In genomic region chr1:168550971-168551370, GRCh38 we compare ENCODE assay signal across 20 cellular contexts. TPM values are rescaled to one million over a fixed set of nuclear protein-coding genes. Genes with fewer than 3 reads are reported as not detected.
DNase-seq lines count a peak whose midpoint lies in the region; ATAC-seq, FAIRE-seq and TF ChIP-seq lines count a peak whose summit lies in the region.
"Had no signal": no experiment of that assay in that cellular context is flagged by ENCODE, and none has a peak within 500 bp of the region (broad histone marks: within the 10 kb centered on the region; RNA-seq: fewer than 3 reads in every experiment).

No MANE protein-coding gene starts in this region.

- H3K4me1 ChIP-seq in A549 (peaks cover 29% of the 10 kb centered on the region), HepG2 (ENCODE audit: insufficient read depth, low read length) (peaks cover 55% of the 10 kb centered on the region)

- TF ChIP-seq RAD21 in A549 (conservative IDR thresholded peaks at IDR 0.05 in 1 of 2, IDR thresholded peaks at IDR 0.05 in 1 of 2) (no peak), HepG2 (CRISPR knock-in tag; IDR thresholded peaks at IDR 0.05) (no peak)

- H3K4me2 ChIP-seq in A549 (peak overlapping the region; percentile 49), HepG2 (ENCODE audit: low read depth, low read length) (no peak overlapping the region)
- H3K4me2 ChIP-seq: BLaER1 treated with 17β-estradiol and CSF1 and Interleukin-3, amounts not matched to agents 10 nM and 100 nM had no signal

- ATAC-seq in A549 = peak in 1 of 2 experiments; percentile 32; a peak in 1 of 6 replicates
- no peak for ATAC-seq in HepG2
- ATAC-seq: CD8-positive, alpha-beta T cell; HCT116; PC-3 had no signal

- H3K27me3 ChIP-seq in HepG2 (ENCODE audit: control insufficient read depth in 1 of 2, insufficient read depth in 2 of 2, low read length in 2 of 2) = no peaks in the 10 kb centered on the region
- H3K27me3 ChIP-seq: BLaER1 treated with 17β-estradiol and CSF1 and Interleukin-3, amounts not matched to agents 10 nM and 100 nM had no signal

- FAIRE-seq in A549 (lab: Jason Lieb, UNC) = no peak
- FAIRE-seq in HepG2 (lab: Jason Lieb, UNC) = no peak
- FAIRE-seq: G401.6 had no signal

- H3K36me3 ChIP-seq in HepG2 (replicated peaks in 1 of 2; ENCODE audit: control insufficient read depth in 1 of 2, insufficient read depth in 2 of 2, low read length in 2 of 2) = no peaks in the 10 kb centered on the region
- H3K36me3 ChIP-seq: BLaER1 treated with 17β-estradiol and CSF1 and Interleukin-3, amounts not matched to agents 10 nM and 100 nM had no signal

- DNase-seq in A549 (ENCODE audit: low read depth in 1 of 2, low spot score in 1 of 2) = peak in 1 of 2 experiments; percentile 21
- DNase-seq in EL = peak; percentile 28
- DNase-seq in amniotic epithelial cell (ENCODE audit: low read depth) = peak; percentile 97
- no peak for DNase-seq in HepG2 (ENCODE audit: low spot score)
- DNase-seq in T-helper 1 cell = no peak
- no peak for DNase-seq in DMS153 treated with DMSO at 0.1 percent for 48 hours (lab: John Stamatoyannopoulos, UW; ENCODE audit: unreplicated experiment)
- no peak for DNase-seq in NCI-H748 treated with DMSO at 0.1 percent for 48 hours (lab: John Stamatoyannopoulos, UW)
- DNase-seq: CD8-positive, alpha-beta T cell; DMS79 treated with DMSO at 0.1 percent for 48 hours; NCI-H1105 treated with DMSO at 0.1 percent for 48 hours; NCI-H1694 treated with DMSO at 0.1 percent for 48 hours; NCI-H2107; NCI-H2227 treated with DMSO at 0.1 percent for 48 hours; NCI-H524 had no signal

- peak overlapping the region; percentile 38 to 46; a peak in 1 of 6 replicates for H3K27ac ChIP-seq in A549
- peak overlapping the region; percentile 51 for H3K27ac ChIP-seq in HepG2 (ENCODE audit: extremely low read length, insufficient read depth, low read length)
- H3K27ac ChIP-seq: BLaER1 treated with 17β-estradiol and CSF1 and Interleukin-3, amounts not matched to agents 10 nM and 100 nM had no signal

- H4K20me1 ChIP-seq in HepG2 (ENCODE audit: insufficient read depth, low read length) = no peaks in the 10 kb centered on the region
- H4K20me1 ChIP-seq: BLaER1 treated with 17β-estradiol and CSF1 and Interleukin-3, amounts not matched to agents 10 nM and 100 nM had no signal

- no peak for TF ChIP-seq POLR2A in A549 (IDR thresholded peaks at IDR 0.05; ENCODE audit: low read length)
- TF ChIP-seq POLR2A in HepG2 (IDR thresholded peaks at IDR 0.05; ENCODE audit: insufficient read depth in 1 of 2, low read depth in 2 of 2, low read length in 2 of 2) = no peak

- no peak for TF ChIP-seq CTCF in A549 (IDR thresholded peaks at IDR 0.05)
- TF ChIP-seq CTCF in HepG2 (CRISPR knock-in tag; IDR thresholded peaks at IDR 0.05) = no peak

- POLR2A ChIA-PET in A549 (lab: Yijun Ruan, JAX) = no interaction called here
- POLR2A ChIA-PET in HepG2 (lab: Yijun Ruan, JAX) = no interaction called here

- in situ Hi-C loops in HepG2 (cut with HindIII; ENCODE audit: extremely low pct_ligation_motif_present, low pct_unique_long_range_greater_than_20kb) = no loop called here

- 20% methylated on average over 1 of the region's 1 CpG for WGBS in A549 (ENCODE audit: missing lambda C conversion rate)
- 34% methylated on average over 1 of the region's 1 CpG for WGBS in HepG2 (ENCODE audit: low lambda C conversion rate)

- TF ChIP-seq EP300 in A549 (IDR thresholded peaks at IDR 0.05) (no peak), HepG2 (IDR thresholded peaks at IDR 0.05; ENCODE audit: low read depth in 2 of 2, low read length in 2 of 2) (peak in 1 of 2 experiments; percentile 31; a peak in 2 of 4 replicates), HepG2 (CRISPR knock-in tag; IDR thresholded peaks at IDR 0.05; ENCODE audit: borderline replicate concordance) (no peak)

- BruUV-seq in HepG2 (replicated peaks; lab: Mats Ljungman, UMichigan) = no TSS peak

- intact Hi-C loops in HepG2 (cut with micrococcal nuclease; ENCODE audit: unreplicated experiment) = no loop called here

- H2AFZ ChIP-seq in HepG2 (ENCODE audit: low read length) = no peak overlapping the region

- H3K9me3 ChIP-seq in A549 = no peaks in the 10 kb centered on the region
- no peaks in the 10 kb centered on the region for H3K9me3 ChIP-seq in HepG2 (ENCODE audit: low read length)

- H3K79me2 ChIP-seq in HepG2 (ENCODE audit: insufficient read depth, low read length) = peaks cover 2% of the 10 kb centered on the region

- H3K4me3 ChIP-seq in A549 (no peak overlapping the region), HepG2 (replicated peaks in 1 of 3; ENCODE audit: insufficient read depth in 1 of 3, low read depth in 2 of 3, low read length in 3 of 3) (no peak overlapping the region)
- H3K4me3 ChIP-seq: BLaER1 treated with 17β-estradiol and CSF1 and Interleukin-3, amounts not matched to agents 10 nM and 100 nM had no signal

- CTCF ChIA-PET in A549 (lab: Yijun Ruan, JAX) (no interaction called here), HepG2 (lab: Yijun Ruan, JAX; ENCODE audit: low intra/inter-chr PET ratio, low total read pairs) (no interaction called here)

- 0 out of 2 replicates have a peak overlapping the region, but pooled peaks have one; percentile 14 for H3K9ac ChIP-seq in HepG2 (ENCODE audit: insufficient read depth, low read depth, low read length)
- H3K9ac ChIP-seq: BLaER1 treated with 17β-estradiol and CSF1 and Interleukin-3, amounts not matched to agents 10 nM and 100 nM had no signal

TF ChIP-seq in A549, 52 proteins besides CTCF, POLR2A, EP300 and RAD21 (continues in another document):
- TF ChIP-seq HOXA7 (CRISPR knock-in tag; IDR thresholded peaks at IDR 0.05) (no peak), KDM1A (IDR thresholded peaks at IDR 0.05; ENCODE audit: low read depth) (no peak)

RNA-seq across cellular contexts. Expression of gene XCL2, which starts 7.2 kb away (rescaled TPM):
- polyA plus RNA-seq in A549 (2011; rRNA removed) (not detected in 2 replicates), A549 (2017; fragmentation: RNase III; extraction: RNeasy Plus Mini Kit Qiagen cat#74134 plus additional on column Dnase treatment) (not detected in 3 replicates), HepG2 (2011; rRNA removed) (0.50 TPM in 1 of 2 replicates, not detected in the other)
- not detected in 2 replicates for polyA plus RNA-seq in A549 (2012; cell fraction: cytosol; rRNA removed)
- polyA plus RNA-seq in A549 (2012; cell fraction: nucleus; rRNA removed) = not detected in 2 replicates
- not detected in 2 replicates for polyA minus RNA-seq in A549 (2011; rRNA and poly(A)+ RNA removed)
- not detected in 2 replicates for total RNA-seq in HepG2 (2016; rRNA removed; fragmentation: Illumina TruSeq; extraction: Trizol)
- not detected in 2 replicates for total RNA-seq in HepG2 (2016; cell fraction: cytosol; rRNA removed; fragmentation: Illumina TruSeq; extraction: Trizol; ENCODE audit: low read depth)
- not detected in 2 replicates for total RNA-seq in HepG2 (2016; cell fraction: insoluble cytoplasmic fraction; rRNA removed; fragmentation: Illumina TruSeq; extraction: Trizol)
- not detected in 2 replicates for total RNA-seq in HepG2 (2016; cell fraction: membrane; rRNA removed; fragmentation: Illumina TruSeq; extraction: Trizol)
- total RNA-seq in HepG2 (2016; cell fraction: nucleus; rRNA removed; fragmentation: Illumina TruSeq; extraction: Trizol) = not detected in 2 replicates
- 0.22 TPM in 1 of 2 replicates, not detected in the other for polyA plus RNA-seq in HepG2 (2011; cell fraction: cytosol; rRNA removed)
- polyA plus RNA-seq in HepG2 (2011; cell fraction: nucleus; rRNA removed) = 0.40 TPM in 1 of 2 replicates, not detected in the other
- polyA plus RNA-seq in HepG2 (2012) = not detected in 2 replicates
- not detected in 2 replicates for polyA plus RNA-seq in HepG2 (2016; cell fraction: cytosol; fragmentation: Illumina TruSeq; extraction: Trizol; ENCODE audit: low read depth)
- polyA plus RNA-seq in HepG2 (2016; cell fraction: insoluble cytoplasmic fraction; fragmentation: Illumina TruSeq; extraction: Trizol; ENCODE audit: low read depth) = not detected in 2 replicates
- not detected in 2 replicates for polyA plus RNA-seq in HepG2 (2016; cell fraction: membrane; fragmentation: Illumina TruSeq; extraction: Trizol; ENCODE audit: low read depth)
- not detected in 2 replicates for polyA plus RNA-seq in HepG2 (2016; cell fraction: nucleus; fragmentation: Illumina TruSeq; extraction: Trizol; ENCODE audit: insufficient read depth, low read depth)
- not detected in 2 replicates for polyA minus RNA-seq in HepG2 (2011; rRNA and poly(A)+ RNA removed; ENCODE audit: low replicate concordance)
- not detected in 2 replicates for polyA minus RNA-seq in HepG2 (2011; cell fraction: cytosol; rRNA and poly(A)+ RNA removed)
- polyA minus RNA-seq in HepG2 (2011; cell fraction: nucleus; rRNA and poly(A)+ RNA removed) = not detected in 2 replicates
- total RNA-seq: A673, LHCN-M2, PC-3 had no signal

RNA-seq across cellular contexts. Expression of gene XCL1, which starts 25.4 kb away (rescaled TPM):
- polyA plus RNA-seq in A549 (2011; rRNA removed) (not detected in 2 replicates), A549 (2017; fragmentation: RNase III; extraction: RNeasy Plus Mini Kit Qiagen cat#74134 plus additional on column Dnase treatment) (not detected in 3 replicates), HepG2 (2011; rRNA removed) (7.6 and 9.4 TPM in 2 replicates)
- polyA plus RNA-seq in A549 (2012; cell fraction: cytosol; rRNA removed) = not detected in 2 replicates
- polyA plus RNA-seq in A549 (2012; cell fraction: nucleus; rRNA removed) = 0.04 TPM in 1 of 2 replicates, not detected in the other
- not detected in 2 replicates for polyA minus RNA-seq in A549 (2011; rRNA and poly(A)+ RNA removed)
- total RNA-seq in HepG2 (2016; rRNA removed; fragmentation: Illumina TruSeq; extraction: Trizol) = 0.90 and 2.5 TPM in 2 replicates
- total RNA-seq in HepG2 (2016; cell fraction: cytosol; rRNA removed; fragmentation: Illumina TruSeq; extraction: Trizol; ENCODE audit: low read depth) = 1.3 and 1.5 TPM in 2 replicates
- 1.6 and 1.8 TPM in 2 replicates for total RNA-seq in HepG2 (2016; cell fraction: insoluble cytoplasmic fraction; rRNA removed; fragmentation: Illumina TruSeq; extraction: Trizol)
- total RNA-seq in HepG2 (2016; cell fraction: membrane; rRNA removed; fragmentation: Illumina TruSeq; extraction: Trizol) = 1.2 and 1.8 TPM in 2 replicates
- 3.9 and 4.0 TPM in 2 replicates for total RNA-seq in HepG2 (2016; cell fraction: nucleus; rRNA removed; fragmentation: Illumina TruSeq; extraction: Trizol)
- 1.5 and 1.6 TPM in 2 replicates for polyA plus RNA-seq in HepG2 (2011; cell fraction: cytosol; rRNA removed)
- 24.4 and 25.3 TPM in 2 replicates for polyA plus RNA-seq in HepG2 (2011; cell fraction: nucleus; rRNA removed)
- polyA plus RNA-seq in HepG2 (2012) = 4.1 and 4.2 TPM in 2 replicates
- polyA plus RNA-seq in HepG2 (2016; cell fraction: cytosol; fragmentation: Illumina TruSeq; extraction: Trizol; ENCODE audit: low read depth) = 0.75 and 1.1 TPM in 2 replicates
- 0.89 and 1.1 TPM in 2 replicates for polyA plus RNA-seq in HepG2 (2016; cell fraction: insoluble cytoplasmic fraction; fragmentation: Illumina TruSeq; extraction: Trizol; ENCODE audit: low read depth)
- polyA plus RNA-seq in HepG2 (2016; cell fraction: membrane; fragmentation: Illumina TruSeq; extraction: Trizol; ENCODE audit: low read depth) = 1.0 and 1.3 TPM in 2 replicates
- polyA plus RNA-seq in HepG2 (2016; cell fraction: nucleus; fragmentation: Illumina TruSeq; extraction: Trizol; ENCODE audit: insufficient read depth, low read depth) = 14.2 and 14.3 TPM in 2 replicates
- polyA minus RNA-seq in HepG2 (2011; rRNA and poly(A)+ RNA removed; ENCODE audit: low replicate concordance) = 0.70 and 2.1 TPM in 2 replicates
- polyA minus RNA-seq in HepG2 (2011; cell fraction: cytosol; rRNA and poly(A)+ RNA removed) = 0.59 TPM in 1 of 2 replicates, not detected in the other
- polyA minus RNA-seq in HepG2 (2011; cell fraction: nucleus; rRNA and poly(A)+ RNA removed) = 4.6 and 6.7 TPM in 2 replicates
- total RNA-seq: A673, LHCN-M2, PC-3 had no signal

Comparison
In these comparisons a context has a peak if more than half of its experiments do, and no peak if none do; other contexts are left out.
1. DNase-seq: peak in EL (single experiment) and amniotic epithelial cell (single experiment); none in HepG2 (single experiment), T-helper 1 cell (0 of 5), DMS153 treated with DMSO at 0.1 percent for 48 hours (single experiment) and NCI-H748 treated with DMSO at 0.1 percent for 48 hours (single experiment).